18 cellular contexts compared by ENCODE assay signal in genomic region chr11:2481253-2481652, GRCh38. TPM values are rescaled to one million over a fixed set of nuclear protein-coding genes. Genes with fewer than 3 reads are reported as not detected.
DNase-seq lines count a peak whose midpoint lies in the region; ATAC-seq and TF ChIP-seq lines count a peak whose summit lies in the region.
"Had no signal": no experiment of that assay in that cellular context is flagged by ENCODE, and none has a peak within 500 bp of the region (broad histone marks: within the 10 kb centered on the region; RNA-seq: fewer than 3 reads in every experiment).

No MANE protein-coding gene starts in this region.

- POLR2A ChIA-PET in activated naive CD8-positive, alpha-beta T cell treated with anti-CD3 and anti-CD28 coated beads, Interleukin-2, amount 10 ng/mL, durations not matched to agents 7 days and 5 days (lab: Charles Lee) = interaction anchor here (1.9 kb wide), 1 partner anchor 16 kb away, joined by 5 read pairs; no protein-coding TSS in a partner anchor

- no peak for TF ChIP-seq CTCF in NB4 (IDR thresholded peaks at IDR 0.05; ENCODE audit: low read depth, low read length)
- TF ChIP-seq CTCF in neutrophil (IDR thresholded peaks at IDR 0.05) = no peak
- no peak for TF ChIP-seq CTCF in body of pancreas (IDR thresholded peaks at IDR 0.05)

- H3K9me3 Mint-ChIP-seq in activated naive CD8-positive, alpha-beta T cell treated with anti-CD3 and anti-CD28 coated beads, Interleukin-2, amount 10 ng/mL, durations not matched to agents 7 days and 5 days = peaks cover 31% of the 10 kb centered on the region

- no peaks in the 10 kb centered on the region for H3K36me3 ChIP-seq in neutrophil
- H3K36me3 ChIP-seq in body of pancreas (replicated peaks in 1 of 2; ENCODE audit: insufficient read depth in 1 of 2, low read depth in 2 of 2) = no peaks in the 10 kb centered on the region
- H3K36me3 ChIP-seq: ascending aorta, left ventricle myocardium inferior, right lobe of liver had no signal

- H3K4me3 ChIP-seq in NB4 (ENCODE audit: low read depth, low read length) = peak overlapping the region; percentile 33
- peak overlapping the region in 1 of 2 experiments; percentile 1 for H3K4me3 ChIP-seq in neutrophil (ENCODE audit: low read depth in 1 of 2, low read length in 1 of 2)
- no peak overlapping the region for H3K4me3 ChIP-seq in body of pancreas
- H3K4me3 ChIP-seq: A549, ascending aorta, left ventricle myocardium inferior, right lobe of liver had no signal

- peak overlapping the region; percentile 62 for H3K4me3 Mint-ChIP-seq in activated naive CD8-positive, alpha-beta T cell treated with anti-CD3 and anti-CD28 coated beads, Interleukin-2, amount 10 ng/mL, durations not matched to agents 7 days and 5 days
- H3K4me3 Mint-ChIP-seq: natural killer cell had no signal

- 65 to 88% methylated on average over 11 to 14 of the region's 14 CpGs for WGBS in body of pancreas, 2 donors

- no peak for TF ChIP-seq POLR2A in NB4 (IDR thresholded peaks at IDR 0.05; ENCODE audit: extremely low read depth, insufficient read length)
- no peak for TF ChIP-seq POLR2A in body of pancreas (IDR thresholded peaks at IDR 0.05)

- peak; percentile 50 for ATAC-seq in activated naive CD8-positive, alpha-beta T cell treated with anti-CD3 and anti-CD28 coated beads, Interleukin-2, amount 10 ng/mL, durations not matched to agents 7 days and 5 days (ENCODE audit: low read depth)
- ATAC-seq in body of pancreas = no peak
- ATAC-seq: A549 had no signal

- intact Hi-C loops in body of pancreas (cut with DNase I) = no loop called here

- H3K36me3 Mint-ChIP-seq in activated naive CD8-positive, alpha-beta T cell treated with anti-CD3 and anti-CD28 coated beads, Interleukin-2, amount 10 ng/mL, durations not matched to agents 7 days and 5 days = peaks cover 58% of the 10 kb centered on the region

- no peaks in the 10 kb centered on the region for H3K27me3 ChIP-seq in neutrophil
- no peaks in the 10 kb centered on the region for H3K27me3 ChIP-seq in body of pancreas
- H3K27me3 ChIP-seq: ascending aorta, right lobe of liver had no signal

- peaks cover 16% of the 10 kb centered on the region for H3K4me1 Mint-ChIP-seq in activated naive CD8-positive, alpha-beta T cell treated with anti-CD3 and anti-CD28 coated beads, Interleukin-2, amount 10 ng/mL, durations not matched to agents 7 days and 5 days

- H3K9me3 ChIP-seq in neutrophil (no peaks in the 10 kb centered on the region), body of pancreas (peaks cover 0 to 5% (median 0%) of the 10 kb centered on the region in 3 donors)
- H3K9me3 ChIP-seq: right lobe of liver had no signal

- H3K4me1 ChIP-seq in neutrophil (ENCODE audit: control insufficient read depth in 1 of 2, insufficient read depth in 1 of 2, low read depth in 1 of 2, low read length in 1 of 2) (peaks cover 16 to 27% of the 10 kb centered on the region in 2 experiments), body of pancreas (peaks cover 26% of the 10 kb centered on the region)
- H3K4me1 ChIP-seq: A549, ascending aorta, right lobe of liver had no signal

- H3K27me3 Mint-ChIP-seq in activated naive CD8-positive, alpha-beta T cell treated with anti-CD3 and anti-CD28 coated beads, Interleukin-2, amount 10 ng/mL, durations not matched to agents 7 days and 5 days = no peaks in the 10 kb centered on the region

- H3K27ac ChIP-seq in neutrophil = peak overlapping the region; percentile 67
- H3K27ac ChIP-seq in body of pancreas = peak overlapping the region in 1 of 4 donors; percentile 1
- H3K27ac ChIP-seq: A549, ascending aorta, left ventricle myocardium inferior, right lobe of liver had no signal

- peak; percentile 52 for DNase-seq in NCI-H345 (lab: John Stamatoyannopoulos, UW)
- no peak for DNase-seq in NCI-H345 treated with DMSO at 0.1 percent for 48 hours (lab: John Stamatoyannopoulos, UW; ENCODE audit: unreplicated experiment)
- no peak for DNase-seq in NB4 (ENCODE audit: low read depth)
- no peak for DNase-seq in activated naive CD8-positive, alpha-beta T cell treated with anti-CD3 and anti-CD28 coated beads, Interleukin-2, amount 10 ng/mL, durations not matched to agents 7 days and 5 days
- DNase-seq in body of pancreas = no peak
- DNase-seq in activated CD8-positive, alpha-beta memory T cell treated with anti-CD3 and anti-CD28 coated beads, Interleukin-2, amount 50 U/mL, for 4 hours = no peak
- no peak for DNase-seq in NCI-H2107 (lab: John Stamatoyannopoulos, UW)
- DNase-seq: left ventricle myocardium inferior, natural killer cell, right lobe of liver, RPMI8226 had no signal

- H3K27ac Mint-ChIP-seq in activated naive CD8-positive, alpha-beta T cell treated with anti-CD3 and anti-CD28 coated beads, Interleukin-2, amount 10 ng/mL, durations not matched to agents 7 days and 5 days = no peak overlapping the region

RNA-seq across cellular contexts. Expression of gene KCNQ1, which starts 36.4 kb away (rescaled TPM):
- 10 to 100 TPM; 24.2 to 26.6 TPM for total RNA-seq in activated naive CD8-positive, alpha-beta T cell treated with anti-CD3 and anti-CD28 coated beads, Interleukin-2, amount 10 ng/mL, durations not matched to agents 7 days and 5 days
- total RNA-seq in body of pancreas = 10 to 100 TPM; 38.9 to 46.1 TPM
- total RNA-seq: fibroblast of lung had no signal

RNA-seq across cellular contexts. Expression of gene TRPM5, which starts 36.9 kb away (rescaled TPM):
- not detected for total RNA-seq in activated naive CD8-positive, alpha-beta T cell treated with anti-CD3 and anti-CD28 coated beads, Interleukin-2, amount 10 ng/mL, durations not matched to agents 7 days and 5 days
- 1 to 10 TPM in 1 of 2 donors, under 1 TPM in 1; under 0.01 to 2.6 TPM for total RNA-seq in body of pancreas
- total RNA-seq: activated CD8-positive, alpha-beta memory T cell treated with anti-CD3 and anti-CD28 coated beads for 36 hours; ascending aorta; dermis microvascular lymphatic vessel endothelial cell; fibroblast of lung; left ventricle myocardium inferior; natural killer cell; right lobe of liver; subcutaneous adipose tissue had no signal
